1 cellular context compared by ENCODE assay signal in the genomic region with DNA sequence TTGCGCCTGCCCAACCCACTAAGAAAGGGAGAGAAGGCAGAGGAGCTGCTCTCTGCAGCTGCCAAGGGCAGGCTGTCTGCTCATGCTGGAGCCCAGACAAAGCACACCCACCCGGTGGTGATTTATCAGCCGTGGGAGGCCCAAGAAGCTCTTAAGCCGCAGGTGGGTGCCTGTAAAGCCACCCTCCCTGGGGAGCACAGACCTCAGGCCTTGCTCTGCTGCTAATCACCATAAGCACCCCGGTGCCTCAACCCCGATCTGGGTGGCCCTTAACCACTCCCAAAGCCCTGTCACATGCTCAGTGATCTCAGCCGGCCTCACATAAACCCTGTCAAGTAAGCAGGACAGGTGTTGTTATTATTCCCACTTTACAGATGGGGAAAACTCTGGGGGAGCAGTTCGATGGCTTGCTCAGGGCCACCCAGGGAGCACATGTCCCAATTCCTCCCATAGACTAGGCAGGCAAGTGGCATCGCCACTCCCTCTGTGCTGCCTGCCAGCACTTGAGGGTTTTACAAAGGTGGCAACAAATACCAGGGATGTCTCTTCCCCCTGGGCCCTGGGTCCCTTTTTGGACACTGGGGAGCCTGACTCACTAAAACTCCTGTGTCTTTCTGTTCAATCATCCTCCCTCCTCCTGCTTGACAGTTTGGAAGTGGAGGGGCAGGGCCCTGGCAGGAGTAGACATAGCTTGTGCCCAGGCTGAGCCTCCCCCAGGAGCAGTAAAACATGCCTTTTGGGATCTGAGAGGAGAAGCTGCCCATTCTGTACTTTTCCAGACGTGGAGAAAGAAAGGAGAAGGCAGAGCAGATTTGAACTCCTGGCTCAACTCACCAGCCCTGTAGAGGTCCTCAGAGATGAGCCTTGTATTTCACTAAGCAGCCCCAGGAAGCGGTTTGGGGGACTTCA.
A peak's percentile ranks its signal among the peaks of the same experiment; 100 is the strongest.
TF ChIP-seq lines count a peak whose summit lies in the region.

No MANE protein-coding gene starts in this region.

TF ChIP-seq in HepG2, 621 proteins besides CTCF, POLR2A, EP300 and RAD21 (continued from another document and continues in another):
- TF ChIP-seq REST (IDR thresholded peaks at IDR 0.05; ENCODE audit: borderline replicate concordance in 1 of 2, low read depth in 1 of 2, low read length in 2 of 2) (no peak), STAG1 (CRISPR knock-in tag; IDR thresholded peaks at IDR 0.05) (peak; percentile 17; the same call in 1 of the 2 replicates), ZNF451 (CRISPR knock-in tag; IDR thresholded peaks at IDR 0.05) (0 out of 2 replicates have a peak, but pooled peaks have one; percentile 2), PCBP1 (IDR thresholded peaks at IDR 0.05; ENCODE audit: borderline replicate concordance, low read depth, low read length) (no peak), ARNTL (CRISPR knock-in tag; IDR thresholded peaks at IDR 0.05) (no peak), ZNF563 (CRISPR knock-in tag; IDR thresholded peaks at IDR 0.05) (peak; percentile 35; the same call in 1 of the 2 replicates), ZNF331 (CRISPR knock-in tag; IDR thresholded peaks at IDR 0.05) (no peak), ZNF512 (CRISPR knock-in tag; IDR thresholded peaks at IDR 0.05) (0 out of 2 replicates have a peak, but pooled peaks have one; percentile 33), ZFY (CRISPR knock-in tag; IDR thresholded peaks at IDR 0.05) (peak; percentile 33; the same call in 1 of the 2 replicates), ZNF619 (CRISPR knock-in tag; IDR thresholded peaks at IDR 0.05) (peak; percentile 71; the same call in 1 of the 2 replicates), CEBPB (IDR thresholded peaks at IDR 0.05; ENCODE audit: borderline replicate concordance, low read depth, low read length) (no peak), CBX1 (IDR thresholded peaks at IDR 0.05; ENCODE audit: low read depth) (no peak), SIN3A (IDR thresholded peaks at IDR 0.05; ENCODE audit: borderline replicate concordance, low read depth, low read length) (no peak), ZNF572 (CRISPR knock-in tag; IDR thresholded peaks at IDR 0.05) (peak; percentile 81; the same call in 1 of the 2 replicates), CBX2 (IDR thresholded peaks at IDR 0.05; ENCODE audit: low read depth, low read length) (no peak), CBX2 (CRISPR knock-in tag; IDR thresholded peaks at IDR 0.05; ENCODE audit: low read depth) (no peak), DNMT1 (CRISPR knock-in tag; IDR thresholded peaks at IDR 0.05) (no peak), GLI4 (CRISPR knock-in tag; IDR thresholded peaks at IDR 0.05; ENCODE audit: borderline replicate concordance) (no peak), ZNF850 (CRISPR knock-in tag; conservative IDR thresholded peaks at IDR 0.05) (no peak), SPEN (CRISPR knock-in tag; IDR thresholded peaks at IDR 0.05; ENCODE audit: low read depth) (peak; percentile 41; the same call in 1 of the 2 replicates), ZNF180 (CRISPR knock-in tag; IDR thresholded peaks at IDR 0.05; ENCODE audit: borderline replicate concordance, low read depth) (no peak), NFKB2 (CRISPR knock-in tag; IDR thresholded peaks at IDR 0.05; ENCODE audit: borderline replicate concordance) (peak; percentile 71; the same call in 1 of the 2 replicates), AGO2 (optimal IDR thresholded peaks at IDR 0.05; ENCODE audit: low read depth, low read length) (peak; percentile 78), ZNF629 (CRISPR knock-in tag; conservative IDR thresholded peaks at IDR 0.05) (peak; percentile 74), ZBTB1 (CRISPR knock-in tag; IDR thresholded peaks at IDR 0.05; ENCODE audit: borderline replicate concordance) (peak; percentile 11; the same call in 1 of the 2 replicates), ZNF205 (CRISPR knock-in tag; IDR thresholded peaks at IDR 0.05) (0 out of 2 replicates have a peak, but pooled peaks have one; percentile 19), SALL1 (CRISPR knock-in tag; IDR thresholded peaks at IDR 0.05) (peak; percentile 30; the same call in 1 of the 2 replicates), ASH2L (IDR thresholded peaks at IDR 0.05; ENCODE audit: insufficient read length, low read depth, low read length) (no peak), CBX5 (CRISPR knock-in tag; IDR thresholded peaks at IDR 0.05; ENCODE audit: borderline replicate concordance) (no peak), NCOA5 (CRISPR knock-in tag; IDR thresholded peaks at IDR 0.05) (no peak), ZNF839 (CRISPR knock-in tag; IDR thresholded peaks at IDR 0.05; ENCODE audit: borderline replicate concordance) (peak; percentile 70; the same call in 1 of the 2 replicates), FIP1L1 (IDR thresholded peaks at IDR 0.05; ENCODE audit: borderline replicate concordance, insufficient read depth, low read depth, low read length) (no peak), ZBTB38 (CRISPR knock-in tag; IDR thresholded peaks at IDR 0.05) (0 out of 2 replicates have a peak, but pooled peaks have one; percentile 45), BRD4 (CRISPR knock-in tag; IDR thresholded peaks at IDR 0.05) (0 out of 2 replicates have a peak, but pooled peaks have one; percentile 20), XRCC5 (optimal IDR thresholded peaks at IDR 0.05; ENCODE audit: low read length) (no peak), RBM22 (optimal IDR thresholded peaks at IDR 0.05; ENCODE audit: low read length) (peak; percentile 82), ZNF30 (CRISPR knock-in tag; IDR thresholded peaks at IDR 0.05) (0 out of 2 replicates have a peak, but pooled peaks have one; percentile 68), GTF2F1 (IDR thresholded peaks at IDR 0.05; ENCODE audit: low read length) (no peak), TSC22D2 (CRISPR knock-in tag; IDR thresholded peaks at IDR 0.05; ENCODE audit: borderline replicate concordance) (0 out of 2 replicates have a peak, but pooled peaks have one; percentile 27)
- TF ChIP-seq, protein P1, sequence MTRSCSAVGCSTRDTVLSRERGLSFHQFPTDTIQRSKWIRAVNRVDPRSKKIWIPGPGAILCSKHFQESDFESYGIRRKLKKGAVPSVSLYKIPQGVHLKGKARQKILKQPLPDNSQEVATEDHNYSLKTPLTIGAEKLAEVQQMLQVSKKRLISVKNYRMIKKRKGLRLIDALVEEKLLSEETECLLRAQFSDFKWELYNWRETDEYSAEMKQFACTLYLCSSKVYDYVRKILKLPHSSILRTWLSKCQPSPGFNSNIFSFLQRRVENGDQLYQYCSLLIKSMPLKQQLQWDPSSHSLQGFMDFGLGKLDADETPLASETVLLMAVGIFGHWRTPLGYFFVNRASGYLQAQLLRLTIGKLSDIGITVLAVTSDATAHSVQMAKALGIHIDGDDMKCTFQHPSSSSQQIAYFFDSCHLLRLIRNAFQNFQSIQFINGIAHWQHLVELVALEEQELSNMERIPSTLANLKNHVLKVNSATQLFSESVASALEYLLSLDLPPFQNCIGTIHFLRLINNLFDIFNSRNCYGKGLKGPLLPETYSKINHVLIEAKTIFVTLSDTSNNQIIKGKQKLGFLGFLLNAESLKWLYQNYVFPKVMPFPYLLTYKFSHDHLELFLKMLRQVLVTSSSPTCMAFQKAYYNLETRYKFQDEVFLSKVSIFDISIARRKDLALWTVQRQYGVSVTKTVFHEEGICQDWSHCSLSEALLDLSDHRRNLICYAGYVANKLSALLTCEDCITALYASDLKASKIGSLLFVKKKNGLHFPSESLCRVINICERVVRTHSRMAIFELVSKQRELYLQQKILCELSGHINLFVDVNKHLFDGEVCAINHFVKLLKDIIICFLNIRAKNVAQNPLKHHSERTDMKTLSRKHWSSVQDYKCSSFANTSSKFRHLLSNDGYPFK (CRISPR knock-in tag; IDR thresholded peaks at IDR 0.05; ENCODE audit: borderline replicate concordance), result peak; percentile 49; the same call in 1 of the 2 replicates
- TF ChIP-seq, protein P2, sequence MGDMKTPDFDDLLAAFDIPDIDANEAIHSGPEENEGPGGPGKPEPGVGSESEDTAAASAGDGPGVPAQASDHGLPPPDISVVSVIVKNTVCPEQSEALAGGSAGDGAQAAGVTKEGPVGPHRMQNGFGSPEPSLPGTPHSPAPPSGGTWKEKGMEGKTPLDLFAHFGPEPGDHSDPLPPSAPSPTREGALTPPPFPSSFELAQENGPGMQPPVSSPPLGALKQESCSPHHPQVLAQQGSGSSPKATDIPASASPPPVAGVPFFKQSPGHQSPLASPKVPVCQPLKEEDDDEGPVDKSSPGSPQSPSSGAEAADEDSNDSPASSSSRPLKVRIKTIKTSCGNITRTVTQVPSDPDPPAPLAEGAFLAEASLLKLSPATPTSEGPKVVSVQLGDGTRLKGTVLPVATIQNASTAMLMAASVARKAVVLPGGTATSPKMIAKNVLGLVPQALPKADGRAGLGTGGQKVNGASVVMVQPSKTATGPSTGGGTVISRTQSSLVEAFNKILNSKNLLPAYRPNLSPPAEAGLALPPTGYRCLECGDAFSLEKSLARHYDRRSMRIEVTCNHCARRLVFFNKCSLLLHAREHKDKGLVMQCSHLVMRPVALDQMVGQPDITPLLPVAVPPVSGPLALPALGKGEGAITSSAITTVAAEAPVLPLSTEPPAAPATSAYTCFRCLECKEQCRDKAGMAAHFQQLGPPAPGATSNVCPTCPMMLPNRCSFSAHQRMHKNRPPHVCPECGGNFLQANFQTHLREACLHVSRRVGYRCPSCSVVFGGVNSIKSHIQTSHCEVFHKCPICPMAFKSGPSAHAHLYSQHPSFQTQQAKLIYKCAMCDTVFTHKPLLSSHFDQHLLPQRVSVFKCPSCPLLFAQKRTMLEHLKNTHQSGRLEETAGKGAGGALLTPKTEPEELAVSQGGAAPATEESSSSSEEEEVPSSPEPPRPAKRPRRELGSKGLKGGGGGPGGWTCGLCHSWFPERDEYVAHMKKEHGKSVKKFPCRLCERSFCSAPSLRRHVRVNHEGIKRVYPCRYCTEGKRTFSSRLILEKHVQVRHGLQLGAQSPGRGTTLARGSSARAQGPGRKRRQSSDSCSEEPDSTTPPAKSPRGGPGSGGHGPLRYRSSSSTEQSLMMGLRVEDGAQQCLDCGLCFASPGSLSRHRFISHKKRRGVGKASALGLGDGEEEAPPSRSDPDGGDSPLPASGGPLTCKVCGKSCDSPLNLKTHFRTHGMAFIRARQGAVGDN (CRISPR knock-in tag; IDR thresholded peaks at IDR 0.05), result peak; percentile 72
- TF ChIP-seq, protein P3, sequence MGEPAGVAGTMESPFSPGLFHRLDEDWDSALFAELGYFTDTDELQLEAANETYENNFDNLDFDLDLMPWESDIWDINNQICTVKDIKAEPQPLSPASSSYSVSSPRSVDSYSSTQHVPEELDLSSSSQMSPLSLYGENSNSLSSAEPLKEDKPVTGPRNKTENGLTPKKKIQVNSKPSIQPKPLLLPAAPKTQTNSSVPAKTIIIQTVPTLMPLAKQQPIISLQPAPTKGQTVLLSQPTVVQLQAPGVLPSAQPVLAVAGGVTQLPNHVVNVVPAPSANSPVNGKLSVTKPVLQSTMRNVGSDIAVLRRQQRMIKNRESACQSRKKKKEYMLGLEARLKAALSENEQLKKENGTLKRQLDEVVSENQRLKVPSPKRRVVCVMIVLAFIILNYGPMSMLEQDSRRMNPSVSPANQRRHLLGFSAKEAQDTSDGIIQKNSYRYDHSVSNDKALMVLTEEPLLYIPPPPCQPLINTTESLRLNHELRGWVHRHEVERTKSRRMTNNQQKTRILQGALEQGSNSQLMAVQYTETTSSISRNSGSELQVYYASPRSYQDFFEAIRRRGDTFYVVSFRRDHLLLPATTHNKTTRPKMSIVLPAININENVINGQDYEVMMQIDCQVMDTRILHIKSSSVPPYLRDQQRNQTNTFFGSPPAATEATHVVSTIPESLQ (CRISPR knock-in tag; conservative IDR thresholded peaks at IDR 0.05), result 0 out of 2 replicates have a peak, but pooled peaks have one; percentile 61
- TF ChIP-seq, protein P4, sequence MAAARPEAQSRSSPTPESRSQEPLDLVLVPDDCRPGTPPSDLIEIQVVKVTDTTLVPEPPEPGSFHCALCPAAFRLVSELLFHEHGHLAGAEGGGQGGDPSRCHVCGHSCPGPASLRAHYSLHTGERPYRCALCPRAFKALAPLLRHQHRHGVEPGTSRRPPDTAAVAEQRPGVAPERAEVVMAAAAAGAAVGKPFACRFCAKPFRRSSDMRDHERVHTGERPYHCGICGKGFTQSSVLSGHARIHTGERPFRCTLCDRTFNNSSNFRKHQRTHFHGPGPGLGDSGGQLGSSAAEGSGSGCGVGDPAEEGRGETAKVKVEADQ (CRISPR knock-in tag; IDR thresholded peaks at IDR 0.05; ENCODE audit: borderline replicate concordance), result no peak
